ENCODE assay signal across 8 cellular contexts in genomic region chr17:81684442-81684911, GRCh38.
DNase-seq lines count a peak whose midpoint lies in the region; ATAC-seq and TF ChIP-seq lines count a peak whose summit lies in the region.

No MANE protein-coding gene starts in this region.

- H3K4me1 ChIP-seq in OCI-LY1 (ENCODE audit: insufficient read depth, low read length, severe bottlenecking) (peaks cover 28% of the 10 kb centered on the region), neuron (ENCODE audit: insufficient read depth, low read length) (peaks cover 21% of the 10 kb centered on the region)

- peaks cover 41% of the 10 kb centered on the region for H3K36me3 ChIP-seq in OCI-LY1 (ENCODE audit: insufficient read depth, low read length)
- peaks cover 36% of the 10 kb centered on the region for H3K36me3 ChIP-seq in neuron (ENCODE audit: insufficient read depth, low read length)

- H3K79me2 ChIP-seq in OCI-LY1 (ENCODE audit: insufficient read depth, low read length), result peaks cover 15% of the 10 kb centered on the region

- H3K4me3 ChIP-seq in OCI-LY1 (ENCODE audit: low read depth, low read length, poor library complexity, severe bottlenecking) (peak overlapping the region; percentile 82), epithelial cell of esophagus (ENCODE audit: low read length) (peak overlapping the region; percentile 77), neuron (ENCODE audit: low read length) (peak overlapping the region; percentile 86)

- peak overlapping the region; percentile 3 for H3K27ac ChIP-seq in OCI-LY1 (ENCODE audit: low read depth, low read length, poor library complexity, severe bottlenecking)

- peak overlapping the region; percentile 88 for H3K4me2 ChIP-seq in OCI-LY1 (ENCODE audit: low read length)

- no peaks in the 10 kb centered on the region for H3F3A ChIP-seq in OCI-LY1 (ENCODE audit: insufficient read depth, low read length)

- H3K9me2 ChIP-seq in OCI-LY1 (ENCODE audit: low read depth, low read length), result no peaks in the 10 kb centered on the region

- H3K9me3 ChIP-seq in OCI-LY1 (ENCODE audit: low read length) (no peaks in the 10 kb centered on the region), neuron (ENCODE audit: low read length) (no peaks in the 10 kb centered on the region)

- no peaks in the 10 kb centered on the region for H4K20me1 ChIP-seq in OCI-LY1 (ENCODE audit: insufficient read depth, low read length)

- peak; percentile 5 for ATAC-seq in GM18867 (IDR thresholded peaks at IDR 0.05; ENCODE audit: unreplicated experiment)
- ATAC-seq in GM18907 (IDR thresholded peaks at IDR 0.05; ENCODE audit: unreplicated experiment), result no peak

- H2AFZ ChIP-seq in OCI-LY1 (ENCODE audit: low read length) (no peak overlapping the region), neuron (ENCODE audit: low read depth, low read length) (no peak overlapping the region)

- TF ChIP-seq CTCF in OCI-LY1 (IDR thresholded peaks at IDR 0.05; ENCODE audit: low read length), result no peak
- no peak for TF ChIP-seq CTCF in epithelial cell of esophagus (IDR thresholded peaks at IDR 0.05; ENCODE audit: insufficient read depth, low read depth, low read length, missing control alignments)

- no peaks in the 10 kb centered on the region for H3K27me3 ChIP-seq in OCI-LY1 (ENCODE audit: insufficient read depth, low read length)
- no peaks in the 10 kb centered on the region for H3K27me3 ChIP-seq in neuron (ENCODE audit: insufficient read depth, low read length)

- H3K9ac ChIP-seq in OCI-LY1 (ENCODE audit: low read length), result peak overlapping the region; percentile 80

- DNase-seq in epithelial cell of esophagus (ENCODE audit: low read depth), result peak; percentile 27
- no peak for DNase-seq in SW480 (ENCODE audit: low spot score)
- DNase-seq in 8988T, result no peak
- no peak for DNase-seq in COLO829 (ENCODE audit: low spot score)
